Comparison of ENCODE assay signal across 1 cellular context in the genomic region with DNA sequence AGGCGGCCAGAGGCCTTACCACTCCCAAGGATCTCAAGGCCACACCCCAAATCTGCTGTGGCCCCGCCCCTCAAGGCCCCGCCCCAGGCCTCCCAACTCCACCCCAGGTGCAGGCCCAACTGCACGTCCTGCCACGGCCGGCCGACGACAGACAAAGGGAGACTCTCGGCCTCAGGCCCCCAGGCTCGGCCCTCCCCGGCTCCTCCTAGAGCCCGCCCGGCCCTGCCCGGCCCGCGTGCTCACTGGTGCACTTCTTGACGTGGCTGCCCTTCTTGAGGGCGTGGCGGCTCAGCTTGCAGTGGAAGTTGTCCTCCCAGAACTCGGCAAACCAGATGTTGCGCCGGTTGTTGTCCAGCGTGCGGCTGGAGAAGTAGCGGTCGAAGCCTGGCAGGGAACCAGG.
A peak's percentile ranks its signal among the peaks of the same experiment; 100 is the strongest.
TF ChIP-seq lines count a peak whose summit lies in the region.

No MANE protein-coding gene starts in this region.

TF ChIP-seq in K562, 482 proteins besides CTCF, POLR2A, EP300 and RAD21 (continued from another document and continues in another):
- TF ChIP-seq, protein P1, sequence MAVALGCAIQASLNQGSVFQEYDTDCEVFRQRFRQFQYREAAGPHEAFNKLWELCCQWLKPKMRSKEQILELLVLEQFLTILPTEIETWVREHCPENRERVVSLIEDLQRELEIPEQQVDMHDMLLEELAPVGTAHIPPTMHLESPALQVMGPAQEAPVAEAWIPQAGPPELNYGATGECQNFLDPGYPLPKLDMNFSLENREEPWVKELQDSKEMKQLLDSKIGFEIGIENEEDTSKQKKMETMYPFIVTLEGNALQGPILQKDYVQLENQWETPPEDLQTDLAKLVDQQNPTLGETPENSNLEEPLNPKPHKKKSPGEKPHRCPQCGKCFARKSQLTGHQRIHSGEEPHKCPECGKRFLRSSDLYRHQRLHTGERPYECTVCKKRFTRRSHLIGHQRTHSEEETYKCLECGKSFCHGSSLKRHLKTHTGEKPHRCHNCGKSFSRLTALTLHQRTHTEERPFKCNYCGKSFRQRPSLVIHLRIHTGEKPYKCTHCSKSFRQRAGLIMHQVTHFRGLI (CRISPR knock-in tag; IDR thresholded peaks at IDR 0.05): no peak
- TF ChIP-seq TBP (optimal IDR thresholded peaks at IDR 0.05; ENCODE audit: low read depth, low read length) (no peak), ZNF263 (CRISPR knock-in tag; IDR thresholded peaks at IDR 0.05; ENCODE audit: borderline replicate concordance) (no peak), ZEB2 (IDR thresholded peaks at IDR 0.05) (no peak), ESRRB (CRISPR knock-in tag; IDR thresholded peaks at IDR 0.05; ENCODE audit: borderline replicate concordance) (no peak), ZNF644 (tag; IDR thresholded peaks at IDR 0.05; ENCODE audit: low read depth) (no peak), CBFB (CRISPR knock-in tag; IDR thresholded peaks at IDR 0.05) (no peak), TAF1 (IDR thresholded peaks at IDR 0.05; ENCODE audit: control insufficient read depth, extremely low read depth, insufficient read depth, low read length, severe bottlenecking) (no peak), SRF (CRISPR knock-in tag; IDR thresholded peaks at IDR 0.05) (peak in 1 of 2 experiments; percentile 35; a peak in 1 of 4 replicates), ZSCAN29 (IDR thresholded peaks at IDR 0.05) (no peak), XRCC5 (IDR thresholded peaks at IDR 0.05; ENCODE audit: low read depth, low read length) (no peak), ELF4 (CRISPR knock-in tag; IDR thresholded peaks at IDR 0.05) (no peak), DIDO1 (tag; IDR thresholded peaks at IDR 0.05; ENCODE audit: low read depth) (no peak), ZBTB7A (IDR thresholded peaks at IDR 0.05; ENCODE audit: borderline replicate concordance, control insufficient read depth, low read depth, low read length) (no peak), PPARD (CRISPR knock-in tag; IDR thresholded peaks at IDR 0.05) (no peak), ETV6 (IDR thresholded peaks at IDR 0.05; ENCODE audit: borderline replicate concordance in 1 of 2, low read depth in 2 of 2, low read length in 1 of 2) (no peak), ETV6 (CRISPR knock-in tag; IDR thresholded peaks at IDR 0.05; ENCODE audit: borderline replicate concordance) (no peak), RBBP5 (IDR thresholded peaks at IDR 0.05; ENCODE audit: borderline replicate concordance, insufficient read depth, low read length, poor library complexity, severe bottlenecking) (peak; percentile 17), HCFC1 (IDR thresholded peaks at IDR 0.05; ENCODE audit: low read depth, low read length) (no peak), HLTF (IDR thresholded peaks at IDR 0.05) (no peak), ZNF507 (tag; conservative IDR thresholded peaks at IDR 0.05) (no peak), RUNX1 (IDR thresholded peaks at IDR 0.05; ENCODE audit: low read depth) (no peak), ZNF561 (CRISPR knock-in tag; conservative IDR thresholded peaks at IDR 0.05) (no peak), ZNF253 (CRISPR knock-in tag; conservative IDR thresholded peaks at IDR 0.05) (no peak), GATA2 (CRISPR knock-in tag; IDR thresholded peaks at IDR 0.05) (no peak), NFRKB (IDR thresholded peaks at IDR 0.05; ENCODE audit: low read depth) (no peak)
- TF ChIP-seq, protein P2, sequence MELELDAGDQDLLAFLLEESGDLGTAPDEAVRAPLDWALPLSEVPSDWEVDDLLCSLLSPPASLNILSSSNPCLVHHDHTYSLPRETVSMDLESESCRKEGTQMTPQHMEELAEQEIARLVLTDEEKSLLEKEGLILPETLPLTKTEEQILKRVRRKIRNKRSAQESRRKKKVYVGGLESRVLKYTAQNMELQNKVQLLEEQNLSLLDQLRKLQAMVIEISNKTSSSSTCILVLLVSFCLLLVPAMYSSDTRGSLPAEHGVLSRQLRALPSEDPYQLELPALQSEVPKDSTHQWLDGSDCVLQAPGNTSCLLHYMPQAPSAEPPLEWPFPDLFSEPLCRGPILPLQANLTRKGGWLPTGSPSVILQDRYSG (tag; conservative IDR thresholded peaks at IDR 0.05; ENCODE audit: low read depth): no peak
- TF ChIP-seq, protein P3, sequence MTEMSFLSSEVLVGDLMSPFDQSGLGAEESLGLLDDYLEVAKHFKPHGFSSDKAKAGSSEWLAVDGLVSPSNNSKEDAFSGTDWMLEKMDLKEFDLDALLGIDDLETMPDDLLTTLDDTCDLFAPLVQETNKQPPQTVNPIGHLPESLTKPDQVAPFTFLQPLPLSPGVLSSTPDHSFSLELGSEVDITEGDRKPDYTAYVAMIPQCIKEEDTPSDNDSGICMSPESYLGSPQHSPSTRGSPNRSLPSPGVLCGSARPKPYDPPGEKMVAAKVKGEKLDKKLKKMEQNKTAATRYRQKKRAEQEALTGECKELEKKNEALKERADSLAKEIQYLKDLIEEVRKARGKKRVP (CRISPR knock-in tag; IDR thresholded peaks at IDR 0.05): no peak
- TF ChIP-seq, protein P4, sequence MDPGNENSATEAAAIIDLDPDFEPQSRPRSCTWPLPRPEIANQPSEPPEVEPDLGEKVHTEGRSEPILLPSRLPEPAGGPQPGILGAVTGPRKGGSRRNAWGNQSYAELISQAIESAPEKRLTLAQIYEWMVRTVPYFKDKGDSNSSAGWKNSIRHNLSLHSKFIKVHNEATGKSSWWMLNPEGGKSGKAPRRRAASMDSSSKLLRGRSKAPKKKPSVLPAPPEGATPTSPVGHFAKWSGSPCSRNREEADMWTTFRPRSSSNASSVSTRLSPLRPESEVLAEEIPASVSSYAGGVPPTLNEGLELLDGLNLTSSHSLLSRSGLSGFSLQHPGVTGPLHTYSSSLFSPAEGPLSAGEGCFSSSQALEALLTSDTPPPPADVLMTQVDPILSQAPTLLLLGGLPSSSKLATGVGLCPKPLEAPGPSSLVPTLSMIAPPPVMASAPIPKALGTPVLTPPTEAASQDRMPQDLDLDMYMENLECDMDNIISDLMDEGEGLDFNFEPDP (CRISPR knock-in tag; IDR thresholded peaks at IDR 0.05): no peak
- TF ChIP-seq, protein P5, sequence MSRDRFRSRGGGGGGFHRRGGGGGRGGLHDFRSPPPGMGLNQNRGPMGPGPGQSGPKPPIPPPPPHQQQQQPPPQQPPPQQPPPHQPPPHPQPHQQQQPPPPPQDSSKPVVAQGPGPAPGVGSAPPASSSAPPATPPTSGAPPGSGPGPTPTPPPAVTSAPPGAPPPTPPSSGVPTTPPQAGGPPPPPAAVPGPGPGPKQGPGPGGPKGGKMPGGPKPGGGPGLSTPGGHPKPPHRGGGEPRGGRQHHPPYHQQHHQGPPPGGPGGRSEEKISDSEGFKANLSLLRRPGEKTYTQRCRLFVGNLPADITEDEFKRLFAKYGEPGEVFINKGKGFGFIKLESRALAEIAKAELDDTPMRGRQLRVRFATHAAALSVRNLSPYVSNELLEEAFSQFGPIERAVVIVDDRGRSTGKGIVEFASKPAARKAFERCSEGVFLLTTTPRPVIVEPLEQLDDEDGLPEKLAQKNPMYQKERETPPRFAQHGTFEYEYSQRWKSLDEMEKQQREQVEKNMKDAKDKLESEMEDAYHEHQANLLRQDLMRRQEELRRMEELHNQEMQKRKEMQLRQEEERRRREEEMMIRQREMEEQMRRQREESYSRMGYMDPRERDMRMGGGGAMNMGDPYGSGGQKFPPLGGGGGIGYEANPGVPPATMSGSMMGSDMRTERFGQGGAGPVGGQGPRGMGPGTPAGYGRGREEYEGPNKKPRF (IDR thresholded peaks at IDR 0.05; ENCODE audit: low read depth, low read length): no peak
- TF ChIP-seq, protein P6, sequence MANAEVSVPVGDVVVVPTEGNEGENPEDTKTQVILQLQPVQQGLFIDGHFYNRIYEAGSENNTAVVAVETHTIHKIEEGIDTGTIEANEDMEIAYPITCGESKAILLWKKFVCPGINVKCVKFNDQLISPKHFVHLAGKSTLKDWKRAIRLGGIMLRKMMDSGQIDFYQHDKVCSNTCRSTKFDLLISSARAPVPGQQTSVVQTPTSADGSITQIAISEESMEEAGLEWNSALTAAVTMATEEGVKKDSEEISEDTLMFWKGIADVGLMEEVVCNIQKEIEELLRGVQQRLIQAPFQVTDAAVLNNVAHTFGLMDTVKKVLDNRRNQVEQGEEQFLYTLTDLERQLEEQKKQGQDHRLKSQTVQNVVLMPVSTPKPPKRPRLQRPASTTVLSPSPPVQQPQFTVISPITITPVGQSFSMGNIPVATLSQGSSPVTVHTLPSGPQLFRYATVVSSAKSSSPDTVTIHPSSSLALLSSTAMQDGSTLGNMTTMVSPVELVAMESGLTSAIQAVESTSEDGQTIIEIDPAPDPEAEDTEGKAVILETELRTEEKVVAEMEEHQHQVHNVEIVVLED (CRISPR knock-in tag; IDR thresholded peaks at IDR 0.05): no peak
- TF ChIP-seq, protein P7, sequence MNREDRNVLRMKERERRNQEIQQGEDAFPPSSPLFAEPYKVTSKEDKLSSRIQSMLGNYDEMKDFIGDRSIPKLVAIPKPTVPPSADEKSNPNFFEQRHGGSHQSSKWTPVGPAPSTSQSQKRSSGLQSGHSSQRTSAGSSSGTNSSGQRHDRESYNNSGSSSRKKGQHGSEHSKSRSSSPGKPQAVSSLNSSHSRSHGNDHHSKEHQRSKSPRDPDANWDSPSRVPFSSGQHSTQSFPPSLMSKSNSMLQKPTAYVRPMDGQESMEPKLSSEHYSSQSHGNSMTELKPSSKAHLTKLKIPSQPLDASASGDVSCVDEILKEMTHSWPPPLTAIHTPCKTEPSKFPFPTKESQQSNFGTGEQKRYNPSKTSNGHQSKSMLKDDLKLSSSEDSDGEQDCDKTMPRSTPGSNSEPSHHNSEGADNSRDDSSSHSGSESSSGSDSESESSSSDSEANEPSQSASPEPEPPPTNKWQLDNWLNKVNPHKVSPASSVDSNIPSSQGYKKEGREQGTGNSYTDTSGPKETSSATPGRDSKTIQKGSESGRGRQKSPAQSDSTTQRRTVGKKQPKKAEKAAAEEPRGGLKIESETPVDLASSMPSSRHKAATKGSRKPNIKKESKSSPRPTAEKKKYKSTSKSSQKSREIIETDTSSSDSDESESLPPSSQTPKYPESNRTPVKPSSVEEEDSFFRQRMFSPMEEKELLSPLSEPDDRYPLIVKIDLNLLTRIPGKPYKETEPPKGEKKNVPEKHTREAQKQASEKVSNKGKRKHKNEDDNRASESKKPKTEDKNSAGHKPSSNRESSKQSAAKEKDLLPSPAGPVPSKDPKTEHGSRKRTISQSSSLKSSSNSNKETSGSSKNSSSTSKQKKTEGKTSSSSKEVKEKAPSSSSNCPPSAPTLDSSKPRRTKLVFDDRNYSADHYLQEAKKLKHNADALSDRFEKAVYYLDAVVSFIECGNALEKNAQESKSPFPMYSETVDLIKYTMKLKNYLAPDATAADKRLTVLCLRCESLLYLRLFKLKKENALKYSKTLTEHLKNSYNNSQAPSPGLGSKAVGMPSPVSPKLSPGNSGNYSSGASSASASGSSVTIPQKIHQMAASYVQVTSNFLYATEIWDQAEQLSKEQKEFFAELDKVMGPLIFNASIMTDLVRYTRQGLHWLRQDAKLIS (CRISPR knock-in tag; IDR thresholded peaks at IDR 0.05): no peak
- TF ChIP-seq, protein P8, sequence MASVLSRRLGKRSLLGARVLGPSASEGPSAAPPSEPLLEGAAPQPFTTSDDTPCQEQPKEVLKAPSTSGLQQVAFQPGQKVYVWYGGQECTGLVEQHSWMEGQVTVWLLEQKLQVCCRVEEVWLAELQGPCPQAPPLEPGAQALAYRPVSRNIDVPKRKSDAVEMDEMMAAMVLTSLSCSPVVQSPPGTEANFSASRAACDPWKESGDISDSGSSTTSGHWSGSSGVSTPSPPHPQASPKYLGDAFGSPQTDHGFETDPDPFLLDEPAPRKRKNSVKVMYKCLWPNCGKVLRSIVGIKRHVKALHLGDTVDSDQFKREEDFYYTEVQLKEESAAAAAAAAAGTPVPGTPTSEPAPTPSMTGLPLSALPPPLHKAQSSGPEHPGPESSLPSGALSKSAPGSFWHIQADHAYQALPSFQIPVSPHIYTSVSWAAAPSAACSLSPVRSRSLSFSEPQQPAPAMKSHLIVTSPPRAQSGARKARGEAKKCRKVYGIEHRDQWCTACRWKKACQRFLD (CRISPR knock-in tag; IDR thresholded peaks at IDR 0.05): no peak
- TF ChIP-seq, protein P9, sequence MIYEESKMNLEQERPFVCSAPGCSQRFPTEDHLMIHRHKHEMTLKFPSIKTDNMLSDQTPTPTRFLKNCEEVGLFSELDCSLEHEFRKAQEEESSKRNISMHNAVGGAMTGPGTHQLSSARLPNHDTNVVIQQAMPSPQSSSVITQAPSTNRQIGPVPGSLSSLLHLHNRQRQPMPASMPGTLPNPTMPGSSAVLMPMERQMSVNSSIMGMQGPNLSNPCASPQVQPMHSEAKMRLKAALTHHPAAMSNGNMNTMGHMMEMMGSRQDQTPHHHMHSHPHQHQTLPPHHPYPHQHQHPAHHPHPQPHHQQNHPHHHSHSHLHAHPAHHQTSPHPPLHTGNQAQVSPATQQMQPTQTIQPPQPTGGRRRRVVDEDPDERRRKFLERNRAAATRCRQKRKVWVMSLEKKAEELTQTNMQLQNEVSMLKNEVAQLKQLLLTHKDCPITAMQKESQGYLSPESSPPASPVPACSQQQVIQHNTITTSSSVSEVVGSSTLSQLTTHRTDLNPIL (CRISPR knock-in tag; IDR thresholded peaks at IDR 0.05): no peak
- TF ChIP-seq, protein P10, sequence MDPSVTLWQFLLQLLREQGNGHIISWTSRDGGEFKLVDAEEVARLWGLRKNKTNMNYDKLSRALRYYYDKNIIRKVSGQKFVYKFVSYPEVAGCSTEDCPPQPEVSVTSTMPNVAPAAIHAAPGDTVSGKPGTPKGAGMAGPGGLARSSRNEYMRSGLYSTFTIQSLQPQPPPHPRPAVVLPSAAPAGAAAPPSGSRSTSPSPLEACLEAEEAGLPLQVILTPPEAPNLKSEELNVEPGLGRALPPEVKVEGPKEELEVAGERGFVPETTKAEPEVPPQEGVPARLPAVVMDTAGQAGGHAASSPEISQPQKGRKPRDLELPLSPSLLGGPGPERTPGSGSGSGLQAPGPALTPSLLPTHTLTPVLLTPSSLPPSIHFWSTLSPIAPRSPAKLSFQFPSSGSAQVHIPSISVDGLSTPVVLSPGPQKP (CRISPR knock-in tag; IDR thresholded peaks at IDR 0.05): no peak
- TF ChIP-seq, protein P11, sequence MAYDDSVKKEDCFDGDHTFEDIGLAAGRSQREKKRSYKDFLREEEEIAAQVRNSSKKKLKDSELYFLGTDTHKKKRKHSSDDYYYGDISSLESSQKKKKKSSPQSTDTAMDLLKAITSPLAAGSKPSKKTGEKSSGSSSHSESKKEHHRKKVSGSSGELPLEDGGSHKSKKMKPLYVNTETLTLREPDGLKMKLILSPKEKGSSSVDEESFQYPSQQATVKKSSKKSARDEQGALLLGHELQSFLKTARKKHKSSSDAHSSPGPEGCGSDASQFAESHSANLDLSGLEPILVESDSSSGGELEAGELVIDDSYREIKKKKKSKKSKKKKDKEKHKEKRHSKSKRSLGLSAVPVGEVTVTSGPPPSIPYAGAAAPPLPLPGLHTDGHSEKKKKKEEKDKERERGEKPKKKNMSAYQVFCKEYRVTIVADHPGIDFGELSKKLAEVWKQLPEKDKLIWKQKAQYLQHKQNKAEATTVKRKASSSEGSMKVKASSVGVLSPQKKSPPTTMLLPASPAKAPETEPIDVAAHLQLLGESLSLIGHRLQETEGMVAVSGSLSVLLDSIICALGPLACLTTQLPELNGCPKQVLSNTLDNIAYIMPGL (CRISPR knock-in tag; IDR thresholded peaks at IDR 0.05): no peak
- TF ChIP-seq, protein P12, sequence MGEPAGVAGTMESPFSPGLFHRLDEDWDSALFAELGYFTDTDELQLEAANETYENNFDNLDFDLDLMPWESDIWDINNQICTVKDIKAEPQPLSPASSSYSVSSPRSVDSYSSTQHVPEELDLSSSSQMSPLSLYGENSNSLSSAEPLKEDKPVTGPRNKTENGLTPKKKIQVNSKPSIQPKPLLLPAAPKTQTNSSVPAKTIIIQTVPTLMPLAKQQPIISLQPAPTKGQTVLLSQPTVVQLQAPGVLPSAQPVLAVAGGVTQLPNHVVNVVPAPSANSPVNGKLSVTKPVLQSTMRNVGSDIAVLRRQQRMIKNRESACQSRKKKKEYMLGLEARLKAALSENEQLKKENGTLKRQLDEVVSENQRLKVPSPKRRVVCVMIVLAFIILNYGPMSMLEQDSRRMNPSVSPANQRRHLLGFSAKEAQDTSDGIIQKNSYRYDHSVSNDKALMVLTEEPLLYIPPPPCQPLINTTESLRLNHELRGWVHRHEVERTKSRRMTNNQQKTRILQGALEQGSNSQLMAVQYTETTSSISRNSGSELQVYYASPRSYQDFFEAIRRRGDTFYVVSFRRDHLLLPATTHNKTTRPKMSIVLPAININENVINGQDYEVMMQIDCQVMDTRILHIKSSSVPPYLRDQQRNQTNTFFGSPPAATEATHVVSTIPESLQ (CRISPR knock-in tag; IDR thresholded peaks at IDR 0.05): 0 out of 2 replicates have a peak, but pooled peaks have one; percentile 33
